In the genomic region with DNA sequence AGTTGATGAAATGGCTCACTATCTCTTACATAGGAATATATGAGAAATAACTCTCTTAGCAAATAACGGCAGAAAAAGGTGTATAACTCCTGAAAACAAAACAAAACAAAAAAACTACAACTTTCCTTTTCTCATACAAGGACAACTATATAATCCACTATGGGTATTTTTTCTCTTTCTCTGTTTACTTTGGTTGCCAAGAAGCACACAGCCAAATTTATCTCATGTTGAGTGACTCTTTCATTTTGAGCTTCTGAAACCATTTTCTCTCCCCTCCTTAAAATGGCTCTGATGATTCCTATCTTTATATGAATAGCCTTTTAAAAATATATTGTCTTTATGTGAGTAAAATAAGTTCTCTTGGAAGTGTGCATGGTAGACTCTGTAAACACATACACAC, we compare ENCODE assay signal across 18 cellular contexts.
"Had no signal": no experiment of that assay in that cellular context is flagged by ENCODE, and none has a peak within 500 bp of the region (broad histone marks: within the 10 kb centered on the region; RNA-seq: fewer than 3 reads in every experiment).

No MANE protein-coding gene starts in this region.

- ATAC-seq: natural killer cell; psoas muscle; right lobe of liver; stimulated activated naive B cell treated with anti-CD40 and anti-IgM and Interleukin-4, amounts not matched to agents 10 μg/mL and 1 μg/mL and 100 μg/mL, for 72 hours; stimulated activated naive CD8-positive, alpha-beta T cell treated with anti-CD3 and anti-CD28 coated beads, Interleukin-15, Interleukin-2, amounts not matched to agents 100 U/mL and 50 U/mL, for 24 hours had no signal

- DNase-seq: left ventricle myocardium inferior; naive B cell; natural killer cell; nephron progenitor cell; occipital lobe; psoas muscle; right lobe of liver; stimulated activated CD4-positive, alpha-beta T cell treated with anti-CD3 and anti-CD28 coated beads, Interleukin-12 subunit alpha, Interleukin-12 subunit beta, amount 100 ng/mL, for 4 hours; stimulated activated CD4-positive, alpha-beta T cell treated with anti-CD3 and anti-CD28 coated beads, Interleukin-15, amount 100 ng/mL, for 24 hours; stimulated activated CD4-positive, alpha-beta T cell treated with anti-CD3 and anti-CD28 coated beads, Interleukin-2, amount 100 ng/mL, for 24 hours; stimulated activated CD4-positive, alpha-beta T cell treated with anti-CD3 and anti-CD28 coated beads, Interleukin-4, amount 100 ng/mL, for 1 hour; stimulated activated naive B cell treated with anti-CD40 and anti-IgM and Interleukin-4, amounts not matched to agents 10 μg/mL and 1 μg/mL and 100 μg/mL, for 72 hours; stimulated activated naive CD8-positive, alpha-beta T cell treated with anti-CD3 and anti-CD28 coated beads, Interleukin-15, Interleukin-2, amounts not matched to agents 100 U/mL and 50 U/mL, for 24 hours; stomach; testis; thyroid gland; transverse colon; upper lobe of left lung had no signal
